In genomic region chr20:5088688-5089087, GRCh38 we compare ENCODE assay signal across 17 cellular contexts.
"Had no signal": no experiment of that assay in that cellular context is flagged by ENCODE, and none has a peak within 500 bp of the region (broad histone marks: within the 10 kb centered on the region; RNA-seq: fewer than 3 reads in every experiment).

No MANE protein-coding gene starts in this region.

- H3K27me3 ChIP-seq: foreskin keratinocyte, ovary, transverse colon had no signal

- DNase-seq: activated CD4-positive, alpha-beta memory T cell treated with anti-CD3 and anti-CD28 coated beads, Interleukin-2, amount 10 ng/mL, durations not matched to agents 7 days and 5 days; activated CD4-positive, alpha-beta T cell treated with anti-CD3 and anti-CD28 coated beads for 4 hours; activated CD4-positive, CD25-positive, alpha-beta regulatory T cell; activated CD8-positive, alpha-beta memory T cell treated with anti-CD3 and anti-CD28 coated beads, Interleukin-2, amount 10 ng/mL, durations not matched to agents 7 days and 5 days; activated gamma-delta T cell treated with Interleukin-2 at 50 U/mL for 16 hours; activated T-cell treated with anti-CD3 and anti-CD28 coated beads for 4 hours; effector CD4-positive, alpha-beta T cell; foreskin keratinocyte; lower lobe of right lung; mesendoderm; naive thymus-derived CD8-positive, alpha-beta T cell; ovary; stimulated activated CD4-positive, alpha-beta T cell treated with anti-CD3 and anti-CD28 coated beads, Interleukin-4, amount 100 ng/mL, for 1 hour; T1000; transverse colon had no signal

- H3K4me1 ChIP-seq: foreskin keratinocyte, prostate gland had no signal

- H3K9me3 ChIP-seq: lower lobe of right lung, ovary, prostate gland, transverse colon had no signal

- H3K27me3 Mint-ChIP-seq: activated CD4-positive, alpha-beta memory T cell treated with anti-CD3 and anti-CD28 coated beads, Interleukin-2, amount 10 ng/mL, durations not matched to agents 7 days and 5 days; activated CD8-positive, alpha-beta memory T cell treated with anti-CD3 and anti-CD28 coated beads, Interleukin-2, amount 10 ng/mL, durations not matched to agents 7 days and 5 days; naive thymus-derived CD8-positive, alpha-beta T cell had no signal

- ATAC-seq: activated CD8-positive, alpha-beta memory T cell treated with anti-CD3 and anti-CD28 coated beads, Interleukin-2, amount 10 ng/mL, durations not matched to agents 7 days and 5 days; foreskin keratinocyte; left lobe of liver; lower lobe of right lung; naive thymus-derived CD8-positive, alpha-beta T cell had no signal

- H3K4me3 Mint-ChIP-seq: activated CD4-positive, alpha-beta memory T cell treated with anti-CD3 and anti-CD28 coated beads, Interleukin-2, amount 10 ng/mL, durations not matched to agents 7 days and 5 days; activated CD8-positive, alpha-beta memory T cell treated with anti-CD3 and anti-CD28 coated beads, Interleukin-2, amount 10 ng/mL, durations not matched to agents 7 days and 5 days had no signal

- H3K27ac ChIP-seq: foreskin keratinocyte, ovary, prostate gland had no signal

- H3K27ac Mint-ChIP-seq: activated CD4-positive, alpha-beta memory T cell treated with anti-CD3 and anti-CD28 coated beads, Interleukin-2, amount 10 ng/mL, durations not matched to agents 7 days and 5 days; activated CD8-positive, alpha-beta memory T cell treated with anti-CD3 and anti-CD28 coated beads, Interleukin-2, amount 10 ng/mL, durations not matched to agents 7 days and 5 days had no signal

- H3K9me3 Mint-ChIP-seq: activated CD4-positive, alpha-beta memory T cell treated with anti-CD3 and anti-CD28 coated beads, Interleukin-2, amount 10 ng/mL, durations not matched to agents 7 days and 5 days; naive thymus-derived CD8-positive, alpha-beta T cell had no signal

- H3K36me3 ChIP-seq: ovary, prostate gland, transverse colon had no signal

- H3K4me3 ChIP-seq: lower lobe of right lung, ovary, prostate gland, transverse colon had no signal
